Comparison of ENCODE assay signal across 12 cellular contexts in genomic region chr7:31948041-31948440, GRCh38.
DNase-seq lines count a peak whose midpoint lies in the region; ATAC-seq and TF ChIP-seq lines count a peak whose summit lies in the region.
"Had no signal": no experiment of that assay in that cellular context is flagged by ENCODE, and none has a peak within 500 bp of the region (broad histone marks: within the 10 kb centered on the region; RNA-seq: fewer than 3 reads in every experiment).

No MANE protein-coding gene starts in this region.

- no peak for TF ChIP-seq EP300 in gastroesophageal sphincter (IDR thresholded peaks at IDR 0.05)

- H3K4me3 ChIP-seq in SJSA1 (no peak overlapping the region), gastroesophageal sphincter (no peak overlapping the region), upper lobe of right lung (no peak overlapping the region)

- TF ChIP-seq POLR2A in gastroesophageal sphincter (IDR thresholded peaks at IDR 0.05), result no peak

- H3K27ac ChIP-seq in SJSA1 (peak overlapping the region; percentile 17), gastroesophageal sphincter (peak overlapping the region; percentile 21 to 74 (median 64)), upper lobe of right lung (no peak overlapping the region)
- H3K27ac ChIP-seq: 22Rv1 had no signal

- H3K4me1 ChIP-seq in SJSA1 (replicated peaks) (peaks cover 4% of the 10 kb centered on the region; the same call in 1 of the 2 replicates), gastroesophageal sphincter (peaks cover 0 to 17% (median 7%) of the 10 kb centered on the region in 3 donors), upper lobe of right lung (no peaks in the 10 kb centered on the region)

- WGBS in gastroesophageal sphincter (ENCODE audit: low coverage in 1 of 2), 2 donors, result 23 to 33% methylated on average over 1 of the region's 1 CpG

- ATAC-seq in gastroesophageal sphincter (peak; percentile 88), upper lobe of right lung (peak; percentile 87), HG02840 (IDR thresholded peaks at IDR 0.05; ENCODE audit: low FRiP score, unreplicated experiment) (no peak)

- DNase-seq in SIG-M5 treated with dmso at 0.1 percent for 504 hours (lab: John Stamatoyannopoulos, UW; ENCODE audit: unreplicated experiment) (peak; percentile 5), SIG-M5 (lab: John Stamatoyannopoulos, UW) (no peak), SJSA1 (ENCODE audit: low read depth in 1 of 2, low spot score in 2 of 2) (peak in 1 of 2 experiments; percentile 4), upper lobe of right lung (no peak), iPS-NIHi7 (ENCODE audit: extremely low spot score) (no peak)
- no peak for DNase-seq in activated CD4-positive, CD25-positive, alpha-beta regulatory T cell (lab: John Stamatoyannopoulos, UW)
- DNase-seq: activated gamma-delta T cell treated with Interleukin-2 at 50 U/mL for 16 hours; glutamatergic neuron; NK-92 treated with Interleukin-12 subunit alpha and Interleukin-12 subunit beta, amount 100 ng/mL, for 24 hours had no signal

- intact Hi-C loops in upper lobe of right lung (cut with DNase I), result no loop called here

- no peak for TF ChIP-seq CTCF in gastroesophageal sphincter (IDR thresholded peaks at IDR 0.05)
- TF ChIP-seq CTCF in upper lobe of right lung (IDR thresholded peaks at IDR 0.05), result no peak

- H3K36me3 ChIP-seq in SJSA1 (no peaks in the 10 kb centered on the region), gastroesophageal sphincter (no peaks in the 10 kb centered on the region), upper lobe of right lung (no peaks in the 10 kb centered on the region)

- H3K27me3 ChIP-seq in SJSA1 (replicated peaks) (no peaks in the 10 kb centered on the region), gastroesophageal sphincter (no peaks in the 10 kb centered on the region), upper lobe of right lung (no peaks in the 10 kb centered on the region)

- H3K9me3 ChIP-seq in SJSA1 (replicated peaks), result no peaks in the 10 kb centered on the region
- H3K9me3 ChIP-seq in gastroesophageal sphincter, result peaks cover 0 to 15% (median 0%) of the 10 kb centered on the region in 3 donors
- peaks cover 8% of the 10 kb centered on the region for H3K9me3 ChIP-seq in upper lobe of right lung
